In genomic region chr20:32681175-32682084, GRCh38 we compare ENCODE assay signal across 8 cellular contexts. TPM values are rescaled to one million over a fixed set of nuclear protein-coding genes. Genes with fewer than 3 reads are reported as not detected.
DNase-seq lines count a peak whose midpoint lies in the region; ATAC-seq and TF ChIP-seq lines count a peak whose summit lies in the region.

No MANE protein-coding gene starts in this region.

- no peak overlapping the region for H2AFZ ChIP-seq in DND-41 (ENCODE audit: low read depth, low read length)

- intact Hi-C loops in left lung (cut with DNase I): no loop called here

- peak overlapping the region; percentile 43 for H3K9ac ChIP-seq in DND-41 (ENCODE audit: low read depth, low read length)

- peak overlapping the region; percentile 53 for H3K4me2 ChIP-seq in DND-41 (ENCODE audit: insufficient read depth, low read length)

- no peaks in the 10 kb centered on the region for H3K27me3 ChIP-seq in DND-41 (ENCODE audit: insufficient read depth, low read length, poor library complexity)
- no peaks in the 10 kb centered on the region for H3K27me3 ChIP-seq in WERI-Rb-1 (ENCODE audit: insufficient read depth, low read depth, severe bottlenecking)
- H3K27me3 ChIP-seq in left lung: no peaks in the 10 kb centered on the region

- peaks cover 24% of the 10 kb centered on the region for H3K4me1 ChIP-seq in DND-41 (ENCODE audit: insufficient read depth, low read length)
- H3K4me1 ChIP-seq in left lung: peaks cover 6 to 13% of the 10 kb centered on the region in 2 donors

- H3K9me3 ChIP-seq in DND-41 (ENCODE audit: insufficient read depth, low read length, severe bottlenecking) (no peaks in the 10 kb centered on the region), WERI-Rb-1 (ENCODE audit: severe bottlenecking) (no peaks in the 10 kb centered on the region), left lung (no peaks in the 10 kb centered on the region)

- H3K27ac ChIP-seq in DND-41 (ENCODE audit: low read length): peak overlapping the region; percentile 83
- peak overlapping the region; percentile 86 for H3K27ac ChIP-seq in WERI-Rb-1
- no peak overlapping the region for H3K27ac ChIP-seq in left lung

- peak; percentile 87 for DNase-seq in DND-41
- DNase-seq in MV-4-11 (lab: John Stamatoyannopoulos, UW): peak; percentile 55
- DNase-seq in WERI-Rb-1: peak; percentile 92
- no peak for DNase-seq in left lung
- no peak for DNase-seq in activated CD4-positive, CD25-positive, alpha-beta regulatory T cell treated with anti-CD3 and anti-CD28 coated beads, Interleukin-2, amount 50 U/mL, for 72 hours
- DNase-seq in GOT3 (lab: John Stamatoyannopoulos, UW): no peak
- no peak for DNase-seq in stimulated activated naive CD4-positive, alpha-beta T cell treated with Interleukin-2 at 50 U/mL for 16 hours (lab: John Stamatoyannopoulos, UW)
- no peak for DNase-seq in left lobe of liver (ENCODE audit: low spot score)

- no peaks in the 10 kb centered on the region for H3K36me3 ChIP-seq in DND-41 (ENCODE audit: insufficient read depth, low read length)
- no peaks in the 10 kb centered on the region for H3K36me3 ChIP-seq in WERI-Rb-1
- no peaks in the 10 kb centered on the region for H3K36me3 ChIP-seq in left lung

- no peaks in the 10 kb centered on the region for H4K20me1 ChIP-seq in DND-41 (ENCODE audit: insufficient read depth, low read length)

- TF ChIP-seq CTCF in DND-41 (IDR thresholded peaks at IDR 0.05; ENCODE audit: borderline replicate concordance, extremely low read depth, low read length, poor library complexity, severe bottlenecking) (no peak), WERI-Rb-1 (IDR thresholded peaks at IDR 0.05; ENCODE audit: low read depth, low read length) (no peak), left lung (IDR thresholded peaks at IDR 0.05) (no peak)

- ATAC-seq in DND-41 (ENCODE audit: insufficient read depth, low read depth) (peak; percentile 86), left lung (peak; percentile 28), left lobe of liver (no peak)

- no peaks in the 10 kb centered on the region for H3K79me2 ChIP-seq in DND-41 (ENCODE audit: insufficient read depth, low read length)

- H3K4me3 ChIP-seq in DND-41 (ENCODE audit: low read depth in 1 of 2, low read length in 2 of 2) (peak overlapping the region in 1 of 2 experiments; percentile 21; a peak in 1 of 4 replicates), WERI-Rb-1 (ENCODE audit: low read depth, low read length) (no peak overlapping the region), left lung (no peak overlapping the region)

RNA-seq across cellular contexts. Expression of gene C20orf203, which starts 7.7 kb away (rescaled TPM):
- not detected for total RNA-seq in left lung
- total RNA-seq in left lobe of liver: not detected

Comparison
In these comparisons a context has a peak if more than half of its experiments do, and no peak if none do; other contexts are left out.
1. DNase-seq: peak in DND-41 (single experiment), MV-4-11 (single experiment) and WERI-Rb-1 (single experiment); none in left lung (0 of 2), activated CD4-positive, CD25-positive, alpha-beta regulatory T cell treated with anti-CD3 and anti-CD28 coated beads, Interleukin-2, amount 50 U/mL, for 72 hours (single experiment), GOT3 (single experiment), stimulated activated naive CD4-positive, alpha-beta T cell treated with Interleukin-2 at 50 U/mL for 16 hours (single experiment) and left lobe of liver (single experiment).
2. H3K27ac ChIP-seq: peak in DND-41 (single experiment) and WERI-Rb-1 (single experiment); none in left lung (0 of 2).